Comparison of ENCODE assay signal across 8 cellular contexts in genomic region chr19:19138110-19138981, GRCh38. TPM values are rescaled to one million over a fixed set of nuclear protein-coding genes. Genes with fewer than 3 reads are reported as not detected.
DNase-seq lines count a peak whose midpoint lies in the region; ATAC-seq and TF ChIP-seq lines count a peak whose summit lies in the region.

TMEM161A (minus strand) TSS chr19:19138478; CDS start chr19:19138428, 50 bp downstream.

- peak; percentile 98 for ATAC-seq in HG02571 (IDR thresholded peaks at IDR 0.05; ENCODE audit: unreplicated experiment)

- H3K27me3 ChIP-seq in GM06990 (replicated peaks; ENCODE audit: control insufficient read depth, insufficient read depth, low read length) = no peaks in the 10 kb centered on the region

- H3K27ac Mint-ChIP-seq in activated naive CD4-positive, alpha-beta T cell treated with anti-CD3 and anti-CD28 coated beads for 36 hours = peak within 1 kb of the TSS; percentile 61

- peaks cover 1% of the 10 kb centered on the region for H3K36me3 Mint-ChIP-seq in activated naive CD4-positive, alpha-beta T cell treated with anti-CD3 and anti-CD28 coated beads for 36 hours (ENCODE audit: low read depth)

- H3K27ac ChIP-seq in SK-N-MC = 0 out of 2 replicates have a peak within 1 kb of the TSS, but pooled peaks have one; percentile 64
- H3K27ac ChIP-seq in substantia nigra (ENCODE audit: low read depth, low read length, poor library complexity, severe bottlenecking) = peak within 1 kb of the TSS; percentile 72

- H3K36me3 ChIP-seq in GM06990 (ENCODE audit: control insufficient read depth, insufficient read depth, low read length) = no peaks in the 10 kb centered on the region
- H3K36me3 ChIP-seq in SK-N-MC (ENCODE audit: insufficient read depth, low read length) = no peaks in the 10 kb centered on the region

- TF ChIP-seq CTCF in GM06990 (IDR thresholded peaks at IDR 0.05; ENCODE audit: insufficient read depth, low read length, poor library complexity, severe bottlenecking) = no peak

- intact Hi-C loops in activated naive CD4-positive, alpha-beta T cell treated with anti-CD3 and anti-CD28 coated beads for 36 hours (cut with micrococcal nuclease) = loop anchor here (1.0 to 5.0 kb wide), 6 partner anchors 54 to 226 kb away; partner anchors contain the start of genes ARMC6, BORCS8, COPE and DDX49

- no peaks in the 10 kb centered on the region for H3K9me3 Mint-ChIP-seq in activated naive CD4-positive, alpha-beta T cell treated with anti-CD3 and anti-CD28 coated beads for 36 hours

- DNase-seq in GM06990 (ENCODE audit: extremely low read depth, insufficient read length) (peak; percentile 93), NCI-H1048 (lab: John Stamatoyannopoulos, UW) (peak; percentile 94), SK-N-MC (ENCODE audit: low read depth, low spot score) (peak; percentile 93), germinal center (ENCODE audit: low spot score) (peak; percentile 99), non-pigmented ciliary epithelial cell (ENCODE audit: low read depth) (peak; percentile 98), substantia nigra (lab: John Stamatoyannopoulos, UW) (peak; percentile 71 to 97 (median 92))
- DNase-seq in activated naive CD4-positive, alpha-beta T cell treated with anti-CD3 and anti-CD28 coated beads for 36 hours = peak; percentile 98

- no peaks in the 10 kb centered on the region for H3K9me3 ChIP-seq in SK-N-MC (ENCODE audit: low read depth, low read length)

- peaks cover 27% of the 10 kb centered on the region for H3K4me1 Mint-ChIP-seq in activated naive CD4-positive, alpha-beta T cell treated with anti-CD3 and anti-CD28 coated beads for 36 hours (ENCODE audit: low read depth)

- H3K9ac ChIP-seq in SK-N-MC (ENCODE audit: insufficient read length) = peak within 1 kb of the TSS; percentile 96

- no peaks in the 10 kb centered on the region for H3K27me3 Mint-ChIP-seq in activated naive CD4-positive, alpha-beta T cell treated with anti-CD3 and anti-CD28 coated beads for 36 hours (ENCODE audit: low read depth)

- peak within 1 kb of the TSS; percentile 94 for H3K4me3 Mint-ChIP-seq in activated naive CD4-positive, alpha-beta T cell treated with anti-CD3 and anti-CD28 coated beads for 36 hours

- CTCF ChIA-PET in activated naive CD4-positive, alpha-beta T cell treated with anti-CD3 and anti-CD28 coated beads for 36 hours (lab: Charles Lee) = interaction anchor here (0.6 to 0.8 kb wide), 4 partner anchors 55 to 550 kb away, joined by 3 to 5 read pairs (median 4); partner anchors contain the start of gene REX1BD

- H3K4me3 ChIP-seq in GM06990 (replicated peaks; ENCODE audit: low read depth, low read length) = peak within 1 kb of the TSS; percentile 90
- H3K4me3 ChIP-seq in SK-N-MC = peak within 1 kb of the TSS; percentile 78

RNA-seq across cellular contexts. Expression of gene TMEM161A, which starts in this region (rescaled TPM):
- total RNA-seq in activated naive CD4-positive, alpha-beta T cell treated with anti-CD3 and anti-CD28 coated beads for 36 hours = 10 to 100 TPM; 18.1 to 18.3 TPM

Comparison
In these comparisons a context has a peak if more than half of its experiments do, and no peak if none do; other contexts are left out.
1. Peak in every context shown above with its lines: DNase-seq, ATAC-seq, H3K4me3 ChIP-seq and H3K27ac ChIP-seq.